22 cellular contexts compared by ENCODE assay signal in genomic region chr22:47583959-47584562, GRCh38.
DNase-seq lines count a peak whose midpoint lies in the region; ATAC-seq, FAIRE-seq and TF ChIP-seq lines count a peak whose summit lies in the region.
"Had no signal": no experiment of that assay in that cellular context is flagged by ENCODE, and none has a peak within 500 bp of the region (broad histone marks: within the 10 kb centered on the region; RNA-seq: fewer than 3 reads in every experiment).

No MANE protein-coding gene starts in this region.

- H3K4me1 Mint-ChIP-seq in endodermal cell = no peaks in the 10 kb centered on the region
- H3K4me1 Mint-ChIP-seq in naive thymus-derived CD8-positive, alpha-beta T cell = no peaks in the 10 kb centered on the region
- H3K4me1 Mint-ChIP-seq: B cell had no signal

- H3K4me3 Mint-ChIP-seq in endodermal cell = no peak overlapping the region
- no peak overlapping the region for H3K4me3 Mint-ChIP-seq in naive thymus-derived CD8-positive, alpha-beta T cell
- H3K4me3 Mint-ChIP-seq: B cell; CD4-positive, alpha-beta T cell; CD8-positive, alpha-beta T cell had no signal

- H3K27me3 Mint-ChIP-seq in endodermal cell (ENCODE audit: insufficient read depth) = no peaks in the 10 kb centered on the region
- H3K27me3 Mint-ChIP-seq in naive thymus-derived CD8-positive, alpha-beta T cell = peaks cover 0 to 10% (median 4%) of the 10 kb centered on the region in 5 donors

- H3K36me3 ChIP-seq in heart left ventricle = no peaks in the 10 kb centered on the region
- no peaks in the 10 kb centered on the region for H3K36me3 ChIP-seq in endodermal cell (ENCODE audit: control insufficient read depth, insufficient read depth, low read length)
- H3K36me3 ChIP-seq: BLaER1 treated with 17β-estradiol and CSF1 and Interleukin-3, amounts not matched to agents 10 nM and 100 nM had no signal

- H3K9me3 ChIP-seq in heart left ventricle (peaks cover 0 to 25% (median 12%) of the 10 kb centered on the region in 12 donors), endodermal cell (ENCODE audit: control insufficient read depth, low read length) (peaks cover 71% of the 10 kb centered on the region)
- H3K9me3 ChIP-seq: A549, Caco-2 had no signal

- 52 to 72% (median 62%) methylated on average over 2 of the region's 2 CpGs for WGBS in heart left ventricle, 4 donors
- WGBS in endodermal cell (ENCODE audit: insufficient coverage in 1 of 2, insufficient read length in 1 of 2), 2 experiments = 61 to 80% methylated on average over 1 to 2 of the region's 2 CpGs

- peak; percentile 30 for FAIRE-seq in urothelium cell line (lab: Jason Lieb, UNC)
- FAIRE-seq: A549, D721Med, G401.6, GM12891, GM19239 had no signal

- H3K9ac ChIP-seq in endodermal cell (ENCODE audit: extremely low read depth, low read length, poor library complexity, severe bottlenecking) = no peak overlapping the region
- H3K9ac ChIP-seq: BLaER1 treated with 17β-estradiol and CSF1 and Interleukin-3, amounts not matched to agents 10 nM and 100 nM had no signal

- intact Hi-C loops in cardiac septum (cut with DNase I) = no loop called here
- intact Hi-C loops in heart left ventricle (cut with DNase I) = no loop called here
- intact Hi-C loops in dorsolateral prefrontal cortex (cut with DNase I) = no loop called here

- no peaks in the 10 kb centered on the region for H3K4me1 ChIP-seq in heart left ventricle
- H3K4me1 ChIP-seq in endodermal cell (ENCODE audit: control insufficient read depth, insufficient read depth, low read length) = no peaks in the 10 kb centered on the region
- H3K4me1 ChIP-seq: A549; BLaER1 treated with 17β-estradiol and CSF1 and Interleukin-3, amounts not matched to agents 10 nM and 100 nM; Caco-2 had no signal

- H3K27ac Mint-ChIP-seq in endodermal cell = no peak overlapping the region
- H3K27ac Mint-ChIP-seq in naive thymus-derived CD8-positive, alpha-beta T cell = no peak overlapping the region
- H3K27ac Mint-ChIP-seq: B cell; CD4-positive, alpha-beta T cell; CD8-positive, alpha-beta T cell had no signal

- DNase-seq in cardiac septum (ENCODE audit: low spot score) = peak; percentile 17
- DNase-seq in heart left ventricle = no peak
- no peak for DNase-seq in endodermal cell
- no peak for DNase-seq in urothelium cell line (ENCODE audit: low spot score)
- no peak for DNase-seq in naive thymus-derived CD8-positive, alpha-beta T cell
- no peak for DNase-seq in dorsolateral prefrontal cortex
- DNase-seq: AML-193; Caco-2; Calu3; CD4-positive, alpha-beta T cell; CD8-positive, alpha-beta T cell; DMS79 treated with DMSO at 0.1 percent for 48 hours; GF-D8 had no signal

- peaks cover 0 to 11% (median 0%) of the 10 kb centered on the region in 9 donors for H3K27me3 ChIP-seq in heart left ventricle
- H3K27me3 ChIP-seq in endodermal cell (ENCODE audit: control insufficient read depth, insufficient read depth, low read length, poor library complexity, severe bottlenecking) = no peaks in the 10 kb centered on the region
- H3K27me3 ChIP-seq in dorsolateral prefrontal cortex = peaks cover 0 to 5% (median 0%) of the 10 kb centered on the region in 45 donors
- H3K27me3 ChIP-seq: BLaER1 treated with 17β-estradiol and CSF1 and Interleukin-3, amounts not matched to agents 10 nM and 100 nM had no signal

- peaks cover 84% of the 10 kb centered on the region for H3K9me3 Mint-ChIP-seq in endodermal cell
- H3K9me3 Mint-ChIP-seq in naive thymus-derived CD8-positive, alpha-beta T cell = peaks cover 0 to 21% (median 6%) of the 10 kb centered on the region in 9 donors

- POLR2A ChIA-PET in naive thymus-derived CD8-positive, alpha-beta T cell (lab: Charles Lee) = no interaction called here

- TF ChIP-seq POLR2A in heart left ventricle (IDR thresholded peaks at IDR 0.05) = no peak

- no peak overlapping the region for H3K27ac ChIP-seq in heart left ventricle
- no peak overlapping the region for H3K27ac ChIP-seq in endodermal cell (ENCODE audit: low read depth, low read length)
- H3K27ac ChIP-seq in dorsolateral prefrontal cortex = no peak overlapping the region
- H3K27ac ChIP-seq: 22Rv1; A549; BLaER1 treated with 17β-estradiol and CSF1 and Interleukin-3, amounts not matched to agents 10 nM and 100 nM; C4-2B had no signal

- TF ChIP-seq CTCF in heart left ventricle (IDR thresholded peaks at IDR 0.05) (no peak), endodermal cell (conservative IDR thresholded peaks at IDR 0.05) (no peak), dorsolateral prefrontal cortex (IDR thresholded peaks at IDR 0.05 in 54 of 56, conservative IDR thresholded peaks at IDR 0.05 in 2 of 56; ENCODE audit: low read depth in 1 of 56, partially characterized antibody in 56 of 56) (no peak)

- H3K4me3 ChIP-seq in heart left ventricle = no peak overlapping the region
- H3K4me3 ChIP-seq in endodermal cell (ENCODE audit: low read length) = peak overlapping the region; percentile 30
- H3K4me3 ChIP-seq in dorsolateral prefrontal cortex = no peak overlapping the region
- H3K4me3 ChIP-seq: A549; BLaER1 treated with 17β-estradiol and CSF1 and Interleukin-3, amounts not matched to agents 10 nM and 100 nM had no signal

- no peak for ATAC-seq in heart left ventricle
- ATAC-seq in naive thymus-derived CD8-positive, alpha-beta T cell = no peak
- ATAC-seq: A549; CD8-positive, alpha-beta T cell had no signal

- H3K36me3 Mint-ChIP-seq in endodermal cell (ENCODE audit: low read depth) = no peaks in the 10 kb centered on the region
- H3K36me3 Mint-ChIP-seq in naive thymus-derived CD8-positive, alpha-beta T cell = no peaks in the 10 kb centered on the region
- H3K36me3 Mint-ChIP-seq: CD8-positive, alpha-beta T cell had no signal
